8 cellular contexts compared by ENCODE assay signal in genomic region chrX:155148724-155149537, GRCh38.
DNase-seq lines count a peak whose midpoint lies in the region; ATAC-seq and TF ChIP-seq lines count a peak whose summit lies in the region.

No MANE protein-coding gene starts in this region.

- H3K27me3 ChIP-seq in PC-9 (ENCODE audit: insufficient read depth, low read depth): no peaks in the 10 kb centered on the region

- peaks cover 61% of the 10 kb centered on the region for H3K9me3 Mint-ChIP-seq in nephron progenitor cell

- H3K4me2 ChIP-seq in PC-9: no peak overlapping the region

- H3K36me3 Mint-ChIP-seq in nephron progenitor cell (ENCODE audit: low read depth): no peaks in the 10 kb centered on the region

- intact Hi-C loops in PC-9 (cut with micrococcal nuclease; ENCODE audit: unreplicated experiment): no loop called here

- no peak overlapping the region for H3K27ac ChIP-seq in PC-9

- TF ChIP-seq CTCF in GM12865 (IDR thresholded peaks at IDR 0.05; ENCODE audit: insufficient read depth, low read depth, low read length, missing control alignments): peak; percentile 34
- peak; percentile 62 for TF ChIP-seq CTCF in PC-9 (conservative IDR thresholded peaks at IDR 0.05)
- peak; percentile 47 for TF ChIP-seq CTCF in nephron progenitor cell (IDR thresholded peaks at IDR 0.05)

- H3K27me3 Mint-ChIP-seq in nephron progenitor cell (ENCODE audit: low read depth, poor library complexity): peaks cover 7% of the 10 kb centered on the region

- H3K36me3 ChIP-seq in PC-9 (ENCODE audit: low read depth): no peaks in the 10 kb centered on the region

- no peak overlapping the region for H2AFZ ChIP-seq in PC-9

- H3K4me1 ChIP-seq in PC-9 (replicated peaks; ENCODE audit: insufficient read depth): no peaks in the 10 kb centered on the region

- no peaks in the 10 kb centered on the region for H3F3A ChIP-seq in PC-9 (ENCODE audit: insufficient read depth, low read depth)

- no peaks in the 10 kb centered on the region for H3K9me2 ChIP-seq in PC-9 (ENCODE audit: insufficient read depth)

- no peak for ATAC-seq in HG03442 (IDR thresholded peaks at IDR 0.05; ENCODE audit: unreplicated experiment)

- no peak overlapping the region for H3K4me3 Mint-ChIP-seq in nephron progenitor cell

- POLR2A ChIA-PET in PC-9 (lab: Charles Lee; ENCODE audit: unreplicated experiment): no interaction called here

- H3K4me3 ChIP-seq in GM12865 (ENCODE audit: low read depth, low read length): no peak overlapping the region
- H3K4me3 ChIP-seq in PC-9: no peak overlapping the region

- no peaks in the 10 kb centered on the region for H3K79me2 ChIP-seq in PC-9 (ENCODE audit: low read depth)

- no TSS peak for BruUV-seq in PC-9 (replicated peaks; lab: Mats Ljungman, UMichigan)

- CTCF ChIA-PET in PC-9 (lab: Charles Lee): interaction anchor here (0.5 to 0.7 kb wide), 2 partner anchors 62 to 231 kb away, joined by 3 to 5 read pairs; no protein-coding TSS in a partner anchor

- no peak overlapping the region for H3K27ac Mint-ChIP-seq in nephron progenitor cell

- DNase-seq in AG08395 (ENCODE audit: low spot score): peak; percentile 11
- DNase-seq in GM12865 (ENCODE audit: low read depth): peak; percentile 30
- no peak for DNase-seq in PC-9
- peak; percentile 17 for DNase-seq in cerebellar cortex (ENCODE audit: low spot score)
- peak; percentile 29 for DNase-seq in nephron progenitor cell
- no peak for DNase-seq in RKO (ENCODE audit: low spot score)
- no peak for DNase-seq in globus pallidus (ENCODE audit: low spot score)

- no peaks in the 10 kb centered on the region for H3K9me3 ChIP-seq in PC-9 (ENCODE audit: insufficient read depth, low read depth)

- peaks cover 3% of the 10 kb centered on the region for H3K4me1 Mint-ChIP-seq in nephron progenitor cell

- H4K20me1 ChIP-seq in PC-9 (ENCODE audit: insufficient read depth): no peaks in the 10 kb centered on the region

Comparison
In these comparisons a context has a peak if more than half of its experiments do, and no peak if none do; other contexts are left out.
1. DNase-seq: peak in AG08395 (single experiment), GM12865 (single experiment), cerebellar cortex (single experiment) and nephron progenitor cell (single experiment); none in PC-9 (0 of 2), RKO (single experiment) and globus pallidus (single experiment).
2. Peak in every context shown above with its lines, with median percentiles within 50 percentile points of each other: CTCF ChIP-seq.